ENCODE assay signal across 1 cellular context in genomic region chr9:33820231-33820745, GRCh38.
TF ChIP-seq lines count a peak whose summit lies in the region.

No MANE protein-coding gene starts in this region.

TF ChIP-seq in SK-N-SH, 30 proteins besides CTCF, POLR2A, EP300 and RAD21 (continued from another document):
- TF ChIP-seq REST (IDR thresholded peaks at IDR 0.05; ENCODE audit: low read depth, low read length) (no peak), CHD2 (IDR thresholded peaks at IDR 0.05; ENCODE audit: low read length, partially characterized antibody) (no peak)
